ENCODE assay signal across 28 cellular contexts in the genomic region with DNA sequence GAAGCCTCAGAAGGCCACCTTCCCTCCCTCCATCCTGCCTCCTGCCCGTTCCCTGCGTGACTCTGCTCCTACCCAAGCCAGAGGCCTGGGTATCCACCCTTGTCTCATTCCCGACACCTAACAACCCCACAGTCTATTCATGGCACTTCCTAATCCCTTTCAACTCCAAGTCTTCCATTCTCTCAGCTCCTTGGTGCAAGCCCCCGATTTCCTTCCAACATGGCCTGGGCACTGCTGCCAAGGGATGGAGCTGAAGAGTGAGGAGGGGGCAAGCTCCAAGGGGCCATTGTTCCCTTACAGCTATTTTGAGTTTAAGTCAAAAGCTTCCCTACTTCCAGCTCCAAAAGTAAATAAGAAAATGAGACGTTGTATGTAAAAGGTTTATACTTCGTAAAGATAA.
"Had no signal": no experiment of that assay in that cellular context is flagged by ENCODE, and none has a peak within 500 bp of the region (broad histone marks: within the 10 kb centered on the region; RNA-seq: fewer than 3 reads in every experiment).

No MANE protein-coding gene starts in this region.

- H3K27me3 ChIP-seq: ovary, right lobe of liver, sigmoid colon, stomach, thyroid gland, tibial nerve, upper lobe of left lung had no signal

- ATAC-seq: naive thymus-derived CD8-positive, alpha-beta T cell; natural killer cell treated with Interleukin-12 subunit alpha and Interleukin-12 subunit beta and Interleukin-15 and Interleukin-18, amount 100 ng/mL, for 72 hours; right cardiac atrium; right lobe of liver; stimulated activated effector memory CD8-positive, alpha-beta T cell treated with anti-CD3 and anti-CD28 coated beads, Interleukin-12 subunit alpha, Interleukin-12 subunit beta, amount 100 ng/mL, for 72 hours; stimulated activated naive B cell treated with anti-CD40 and anti-IgM and Interleukin-4, amounts not matched to agents 10 μg/mL and 1 μg/mL and 100 μg/mL, for 72 hours had no signal

- H3K9me3 ChIP-seq: ovary, prostate gland, right lobe of liver, sigmoid colon, stomach, thoracic aorta, thyroid gland, tibial nerve, upper lobe of left lung had no signal

- H3K4me1 ChIP-seq: parathyroid adenoma, prostate gland, right lobe of liver, thyroid gland, upper lobe of left lung had no signal

- H3K4me1 Mint-ChIP-seq: stimulated activated naive B cell treated with anti-CD40 and anti-IgM and Interleukin-4, amounts not matched to agents 10 μg/mL and 1 μg/mL and 100 μg/mL, for 72 hours had no signal

- H3K36me3 Mint-ChIP-seq: naive B cell; naive thymus-derived CD8-positive, alpha-beta T cell; natural killer cell treated with Interleukin-12 subunit alpha and Interleukin-12 subunit beta and Interleukin-15 and Interleukin-18, amount 100 ng/mL, for 72 hours; stimulated activated effector memory CD8-positive, alpha-beta T cell treated with anti-CD3 and anti-CD28 coated beads, Interleukin-12 subunit alpha, Interleukin-12 subunit beta, amount 100 ng/mL, for 72 hours; stimulated activated naive B cell treated with anti-CD40 and anti-IgM and Interleukin-4, amounts not matched to agents 10 μg/mL and 1 μg/mL and 100 μg/mL, for 72 hours had no signal

- H3K27ac Mint-ChIP-seq: naive thymus-derived CD8-positive, alpha-beta T cell; natural killer cell treated with Interleukin-12 subunit alpha and Interleukin-12 subunit beta and Interleukin-15 and Interleukin-18, amount 100 ng/mL, for 72 hours; nephron progenitor cell; stimulated activated effector memory CD8-positive, alpha-beta T cell treated with anti-CD3 and anti-CD28 coated beads, Interleukin-12 subunit alpha, Interleukin-12 subunit beta, amount 100 ng/mL, for 72 hours; stimulated activated naive B cell treated with anti-CD40 and anti-IgM and Interleukin-4, amounts not matched to agents 10 μg/mL and 1 μg/mL and 100 μg/mL, for 72 hours; stimulated activated naive CD8-positive, alpha-beta T cell treated with anti-CD3 and anti-CD28 coated beads, Interleukin-15, Interleukin-2, amounts not matched to agents 100 ng/mL and 50 ng/mL, for 24 hours had no signal

- H3K36me3 ChIP-seq: ovary, prostate gland, right lobe of liver, sigmoid colon, stomach, thoracic aorta, thyroid gland, tibial nerve, upper lobe of left lung had no signal

- H3K4me3 ChIP-seq: ovary, prostate gland, right lobe of liver, sigmoid colon, stomach, thoracic aorta, thyroid gland, tibial nerve, upper lobe of left lung had no signal

- H3K27ac ChIP-seq: ovary, parathyroid adenoma, prostate gland, right lobe of liver, sigmoid colon, stomach, thoracic aorta, thyroid gland, tibial nerve, upper lobe of left lung had no signal

- H3K4me3 Mint-ChIP-seq: naive B cell; naive thymus-derived CD8-positive, alpha-beta T cell; natural killer cell treated with Interleukin-12 subunit alpha and Interleukin-12 subunit beta and Interleukin-15 and Interleukin-18, amount 100 ng/mL, for 72 hours; nephron progenitor cell; neural crest cell; stimulated activated effector memory CD8-positive, alpha-beta T cell treated with anti-CD3 and anti-CD28 coated beads, Interleukin-12 subunit alpha, Interleukin-12 subunit beta, amount 100 ng/mL, for 72 hours; stimulated activated naive B cell treated with anti-CD40 and anti-IgM and Interleukin-4, amounts not matched to agents 10 μg/mL and 1 μg/mL and 100 μg/mL, for 72 hours; stimulated activated naive CD8-positive, alpha-beta T cell treated with anti-CD3 and anti-CD28 coated beads, Interleukin-15, Interleukin-2, amounts not matched to agents 100 ng/mL and 50 ng/mL, for 24 hours had no signal

- DNase-seq: naive B cell; naive thymus-derived CD8-positive, alpha-beta T cell; nephron progenitor cell; occipital lobe; ovary; retina; right cardiac atrium; right lobe of liver; sigmoid colon; small intestine; stimulated activated CD4-positive, alpha-beta T cell treated with anti-CD3 and anti-CD28 coated beads, Interleukin-15, amount 100 ng/mL, for 24 hours; stimulated activated CD4-positive, alpha-beta T cell treated with anti-CD3 and anti-CD28 coated beads, Interleukin-2, amount 100 ng/mL, for 24 hours; stimulated activated CD4-positive, alpha-beta T cell treated with anti-CD3 and anti-CD28 coated beads, Interleukin-2, amount 100 ng/mL, for 48 hours; stimulated activated CD4-positive, alpha-beta T cell treated with anti-CD3 and anti-CD28 coated beads, Interleukin-4, amount 100 ng/mL, for 24 hours; stimulated activated naive B cell treated with anti-CD40 and anti-IgM and Interleukin-4, amounts not matched to agents 10 μg/mL and 1 μg/mL and 100 μg/mL, for 72 hours; stimulated activated naive CD4-positive, alpha-beta T cell treated with Interleukin-2 at 50 U/mL for 16 hours; stomach; thyroid gland; trophoblast cell; upper lobe of left lung had no signal
